ENCODE assay signal across 1 cellular context in the genomic region with DNA sequence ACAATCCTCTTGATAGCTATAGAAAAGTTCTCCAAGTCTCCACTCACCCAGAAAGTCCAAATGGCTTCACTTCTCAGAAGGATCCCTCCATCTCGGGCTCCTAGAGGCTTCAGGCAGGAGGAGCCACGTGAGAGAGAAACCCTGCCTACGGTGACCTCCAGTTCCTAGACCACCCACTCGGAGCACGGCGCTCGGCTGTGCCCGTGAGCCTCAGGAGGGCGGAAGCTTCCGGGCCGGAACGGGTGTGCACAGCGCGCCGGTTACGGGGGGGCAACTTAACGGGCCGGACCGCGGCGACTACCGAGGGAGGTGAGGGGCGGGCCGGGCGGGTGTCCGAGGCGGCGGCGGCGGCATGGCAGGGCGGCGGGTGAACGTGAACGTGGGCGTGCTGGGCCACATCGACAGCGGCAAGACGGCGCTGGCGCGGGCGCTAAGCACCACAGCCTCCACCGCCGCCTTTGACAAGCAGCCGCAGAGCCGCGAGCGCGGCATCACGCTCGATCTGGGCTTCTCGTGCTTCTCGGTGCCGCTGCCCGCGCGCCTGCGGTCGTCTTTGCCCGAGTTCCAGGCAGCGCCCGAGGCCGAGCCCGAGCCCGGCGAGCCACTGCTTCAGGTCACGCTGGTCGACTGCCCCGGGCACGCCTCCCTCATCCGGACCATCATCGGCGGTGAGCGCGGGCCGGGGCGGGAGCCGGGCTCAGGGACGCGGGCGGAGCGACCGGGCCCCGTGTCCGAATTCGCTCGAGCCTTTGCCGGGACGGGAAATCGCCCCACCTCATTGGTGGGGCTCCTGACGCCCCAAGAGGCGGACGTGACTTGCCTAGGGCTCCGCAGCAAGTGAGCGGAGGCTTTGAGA.
A peak's percentile ranks its signal among the peaks of the same experiment; 100 is the strongest.
TF ChIP-seq lines count a peak whose summit lies in the region.

A gene with protein sequence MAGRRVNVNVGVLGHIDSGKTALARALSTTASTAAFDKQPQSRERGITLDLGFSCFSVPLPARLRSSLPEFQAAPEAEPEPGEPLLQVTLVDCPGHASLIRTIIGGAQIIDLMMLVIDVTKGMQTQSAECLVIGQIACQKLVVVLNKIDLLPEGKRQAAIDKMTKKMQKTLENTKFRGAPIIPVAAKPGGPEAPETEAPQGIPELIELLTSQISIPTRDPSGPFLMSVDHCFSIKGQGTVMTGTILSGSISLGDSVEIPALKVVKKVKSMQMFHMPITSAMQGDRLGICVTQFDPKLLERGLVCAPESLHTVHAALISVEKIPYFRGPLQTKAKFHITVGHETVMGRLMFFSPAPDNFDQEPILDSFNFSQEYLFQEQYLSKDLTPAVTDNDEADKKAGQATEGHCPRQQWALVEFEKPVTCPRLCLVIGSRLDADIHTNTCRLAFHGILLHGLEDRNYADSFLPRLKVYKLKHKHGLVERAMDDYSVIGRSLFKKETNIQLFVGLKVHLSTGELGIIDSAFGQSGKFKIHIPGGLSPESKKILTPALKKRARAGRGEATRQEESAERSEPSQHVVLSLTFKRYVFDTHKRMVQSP (plus strand): TSS at position 326 of the 856 bp plus-strand sequence. CDS start 27 bp downstream, at position 353.

TF ChIP-seq in H1, 55 proteins besides CTCF, POLR2A, EP300 and RAD21 (continued from another document):
- TF ChIP-seq, protein P1, sequence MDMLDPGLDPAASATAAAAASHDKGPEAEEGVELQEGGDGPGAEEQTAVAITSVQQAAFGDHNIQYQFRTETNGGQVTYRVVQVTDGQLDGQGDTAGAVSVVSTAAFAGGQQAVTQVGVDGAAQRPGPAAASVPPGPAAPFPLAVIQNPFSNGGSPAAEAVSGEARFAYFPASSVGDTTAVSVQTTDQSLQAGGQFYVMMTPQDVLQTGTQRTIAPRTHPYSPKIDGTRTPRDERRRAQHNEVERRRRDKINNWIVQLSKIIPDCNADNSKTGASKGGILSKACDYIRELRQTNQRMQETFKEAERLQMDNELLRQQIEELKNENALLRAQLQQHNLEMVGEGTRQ (IDR thresholded peaks at IDR 0.05; ENCODE audit: low read length), result no peak
- no peak for TF ChIP-seq TEAD4 (IDR thresholded peaks at IDR 0.05; ENCODE audit: low read depth, low read length)
- no peak for TF ChIP-seq BACH1 (IDR thresholded peaks at IDR 0.05; ENCODE audit: low read length)
- TF ChIP-seq, protein P2, sequence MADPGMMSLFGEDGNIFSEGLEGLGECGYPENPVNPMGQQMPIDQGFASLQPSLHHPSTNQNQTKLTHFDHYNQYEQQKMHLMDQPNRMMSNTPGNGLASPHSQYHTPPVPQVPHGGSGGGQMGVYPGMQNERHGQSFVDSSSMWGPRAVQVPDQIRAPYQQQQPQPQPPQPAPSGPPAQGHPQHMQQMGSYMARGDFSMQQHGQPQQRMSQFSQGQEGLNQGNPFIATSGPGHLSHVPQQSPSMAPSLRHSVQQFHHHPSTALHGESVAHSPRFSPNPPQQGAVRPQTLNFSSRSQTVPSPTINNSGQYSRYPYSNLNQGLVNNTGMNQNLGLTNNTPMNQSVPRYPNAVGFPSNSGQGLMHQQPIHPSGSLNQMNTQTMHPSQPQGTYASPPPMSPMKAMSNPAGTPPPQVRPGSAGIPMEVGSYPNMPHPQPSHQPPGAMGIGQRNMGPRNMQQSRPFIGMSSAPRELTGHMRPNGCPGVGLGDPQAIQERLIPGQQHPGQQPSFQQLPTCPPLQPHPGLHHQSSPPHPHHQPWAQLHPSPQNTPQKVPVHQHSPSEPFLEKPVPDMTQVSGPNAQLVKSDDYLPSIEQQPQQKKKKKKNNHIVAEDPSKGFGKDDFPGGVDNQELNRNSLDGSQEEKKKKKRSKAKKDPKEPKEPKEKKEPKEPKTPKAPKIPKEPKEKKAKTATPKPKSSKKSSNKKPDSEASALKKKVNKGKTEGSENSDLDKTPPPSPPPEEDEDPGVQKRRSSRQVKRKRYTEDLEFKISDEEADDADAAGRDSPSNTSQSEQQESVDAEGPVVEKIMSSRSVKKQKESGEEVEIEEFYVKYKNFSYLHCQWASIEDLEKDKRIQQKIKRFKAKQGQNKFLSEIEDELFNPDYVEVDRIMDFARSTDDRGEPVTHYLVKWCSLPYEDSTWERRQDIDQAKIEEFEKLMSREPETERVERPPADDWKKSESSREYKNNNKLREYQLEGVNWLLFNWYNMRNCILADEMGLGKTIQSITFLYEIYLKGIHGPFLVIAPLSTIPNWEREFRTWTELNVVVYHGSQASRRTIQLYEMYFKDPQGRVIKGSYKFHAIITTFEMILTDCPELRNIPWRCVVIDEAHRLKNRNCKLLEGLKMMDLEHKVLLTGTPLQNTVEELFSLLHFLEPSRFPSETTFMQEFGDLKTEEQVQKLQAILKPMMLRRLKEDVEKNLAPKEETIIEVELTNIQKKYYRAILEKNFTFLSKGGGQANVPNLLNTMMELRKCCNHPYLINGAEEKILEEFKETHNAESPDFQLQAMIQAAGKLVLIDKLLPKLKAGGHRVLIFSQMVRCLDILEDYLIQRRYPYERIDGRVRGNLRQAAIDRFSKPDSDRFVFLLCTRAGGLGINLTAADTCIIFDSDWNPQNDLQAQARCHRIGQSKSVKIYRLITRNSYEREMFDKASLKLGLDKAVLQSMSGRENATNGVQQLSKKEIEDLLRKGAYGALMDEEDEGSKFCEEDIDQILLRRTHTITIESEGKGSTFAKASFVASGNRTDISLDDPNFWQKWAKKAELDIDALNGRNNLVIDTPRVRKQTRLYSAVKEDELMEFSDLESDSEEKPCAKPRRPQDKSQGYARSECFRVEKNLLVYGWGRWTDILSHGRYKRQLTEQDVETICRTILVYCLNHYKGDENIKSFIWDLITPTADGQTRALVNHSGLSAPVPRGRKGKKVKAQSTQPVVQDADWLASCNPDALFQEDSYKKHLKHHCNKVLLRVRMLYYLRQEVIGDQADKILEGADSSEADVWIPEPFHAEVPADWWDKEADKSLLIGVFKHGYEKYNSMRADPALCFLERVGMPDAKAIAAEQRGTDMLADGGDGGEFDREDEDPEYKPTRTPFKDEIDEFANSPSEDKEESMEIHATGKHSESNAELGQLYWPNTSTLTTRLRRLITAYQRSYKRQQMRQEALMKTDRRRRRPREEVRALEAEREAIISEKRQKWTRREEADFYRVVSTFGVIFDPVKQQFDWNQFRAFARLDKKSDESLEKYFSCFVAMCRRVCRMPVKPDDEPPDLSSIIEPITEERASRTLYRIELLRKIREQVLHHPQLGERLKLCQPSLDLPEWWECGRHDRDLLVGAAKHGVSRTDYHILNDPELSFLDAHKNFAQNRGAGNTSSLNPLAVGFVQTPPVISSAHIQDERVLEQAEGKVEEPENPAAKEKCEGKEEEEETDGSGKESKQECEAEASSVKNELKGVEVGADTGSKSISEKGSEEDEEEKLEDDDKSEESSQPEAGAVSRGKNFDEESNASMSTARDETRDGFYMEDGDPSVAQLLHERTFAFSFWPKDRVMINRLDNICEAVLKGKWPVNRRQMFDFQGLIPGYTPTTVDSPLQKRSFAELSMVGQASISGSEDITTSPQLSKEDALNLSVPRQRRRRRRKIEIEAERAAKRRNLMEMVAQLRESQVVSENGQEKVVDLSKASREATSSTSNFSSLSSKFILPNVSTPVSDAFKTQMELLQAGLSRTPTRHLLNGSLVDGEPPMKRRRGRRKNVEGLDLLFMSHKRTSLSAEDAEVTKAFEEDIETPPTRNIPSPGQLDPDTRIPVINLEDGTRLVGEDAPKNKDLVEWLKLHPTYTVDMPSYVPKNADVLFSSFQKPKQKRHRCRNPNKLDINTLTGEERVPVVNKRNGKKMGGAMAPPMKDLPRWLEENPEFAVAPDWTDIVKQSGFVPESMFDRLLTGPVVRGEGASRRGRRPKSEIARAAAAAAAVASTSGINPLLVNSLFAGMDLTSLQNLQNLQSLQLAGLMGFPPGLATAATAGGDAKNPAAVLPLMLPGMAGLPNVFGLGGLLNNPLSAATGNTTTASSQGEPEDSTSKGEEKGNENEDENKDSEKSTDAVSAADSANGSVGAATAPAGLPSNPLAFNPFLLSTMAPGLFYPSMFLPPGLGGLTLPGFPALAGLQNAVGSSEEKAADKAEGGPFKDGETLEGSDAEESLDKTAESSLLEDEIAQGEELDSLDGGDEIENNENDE (IDR thresholded peaks at IDR 0.05; ENCODE audit: insufficient replicate concordance, low read length), result no peak
- TF ChIP-seq, protein P3, sequence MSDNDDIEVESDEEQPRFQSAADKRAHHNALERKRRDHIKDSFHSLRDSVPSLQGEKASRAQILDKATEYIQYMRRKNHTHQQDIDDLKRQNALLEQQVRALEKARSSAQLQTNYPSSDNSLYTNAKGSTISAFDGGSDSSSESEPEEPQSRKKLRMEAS (IDR thresholded peaks at IDR 0.05), result peak; percentile 80
- no peak for TF ChIP-seq RNF2 (IDR thresholded peaks at IDR 0.05; ENCODE audit: borderline replicate concordance, low read depth, low read length, missing control alignments, poor library complexity, severe bottlenecking)
- TF ChIP-seq, protein P4, sequence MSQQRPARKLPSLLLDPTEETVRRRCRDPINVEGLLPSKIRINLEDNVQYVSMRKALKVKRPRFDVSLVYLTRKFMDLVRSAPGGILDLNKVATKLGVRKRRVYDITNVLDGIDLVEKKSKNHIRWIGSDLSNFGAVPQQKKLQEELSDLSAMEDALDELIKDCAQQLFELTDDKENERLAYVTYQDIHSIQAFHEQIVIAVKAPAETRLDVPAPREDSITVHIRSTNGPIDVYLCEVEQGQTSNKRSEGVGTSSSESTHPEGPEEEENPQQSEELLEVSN (IDR thresholded peaks at IDR 0.05), result peak; percentile 48
- no peak for TF ChIP-seq CBX8 (IDR thresholded peaks at IDR 0.05; ENCODE audit: borderline replicate concordance, low read depth, low read length)
- no peak for TF ChIP-seq CHD1 (IDR thresholded peaks at IDR 0.05; ENCODE audit: low read depth, low read length)
- no peak for TF ChIP-seq RXRA (IDR thresholded peaks at IDR 0.05; ENCODE audit: insufficient read depth, low read depth, low read length)
- TF ChIP-seq BRCA1 (IDR thresholded peaks at IDR 0.05; ENCODE audit: low read depth, low read length), result no peak
- TF ChIP-seq TBP (IDR thresholded peaks at IDR 0.05; ENCODE audit: low read depth, low read length), result peak; percentile 79
- TF ChIP-seq SP1 (IDR thresholded peaks at IDR 0.05; ENCODE audit: low read depth, low read length), result peak; percentile 75; the same call in 1 of the 2 replicates
- no peak for TF ChIP-seq NRF1 (IDR thresholded peaks at IDR 0.05; ENCODE audit: low read depth, low read length)
- no peak; the same call in 1 of the 2 replicates for TF ChIP-seq POLR2AphosphoS5 (IDR thresholded peaks at IDR 0.05; ENCODE audit: low read depth, low read length)
- TF ChIP-seq KDM4A (IDR thresholded peaks at IDR 0.05; ENCODE audit: low read depth, low read length, severe bottlenecking), result peak; percentile 93
- TF ChIP-seq GTF2F1 (IDR thresholded peaks at IDR 0.05; ENCODE audit: borderline replicate concordance, low read depth, low read length), result peak; percentile 46; the same call in 1 of the 2 replicates
- no peak for TF ChIP-seq CEBPB (IDR thresholded peaks at IDR 0.05; ENCODE audit: low read depth, low read length)
- 0 out of 2 replicates have a peak, but pooled peaks have one; percentile 36 for TF ChIP-seq SRF (IDR thresholded peaks at IDR 0.05; ENCODE audit: low read depth, low read length)
- TF ChIP-seq KDM1A (IDR thresholded peaks at IDR 0.05; ENCODE audit: borderline replicate concordance, low read length), result no peak
- TF ChIP-seq TCF12 (IDR thresholded peaks at IDR 0.05; ENCODE audit: low read depth, low read length), result no peak
- TF ChIP-seq HDAC2 (IDR thresholded peaks at IDR 0.05; ENCODE audit: borderline replicate concordance in 1 of 2, low read depth in 2 of 2, low read length in 2 of 2), result peak in 1 of 2 experiments; percentile 71; a peak in 2 of 4 replicates
- TF ChIP-seq, protein P5, sequence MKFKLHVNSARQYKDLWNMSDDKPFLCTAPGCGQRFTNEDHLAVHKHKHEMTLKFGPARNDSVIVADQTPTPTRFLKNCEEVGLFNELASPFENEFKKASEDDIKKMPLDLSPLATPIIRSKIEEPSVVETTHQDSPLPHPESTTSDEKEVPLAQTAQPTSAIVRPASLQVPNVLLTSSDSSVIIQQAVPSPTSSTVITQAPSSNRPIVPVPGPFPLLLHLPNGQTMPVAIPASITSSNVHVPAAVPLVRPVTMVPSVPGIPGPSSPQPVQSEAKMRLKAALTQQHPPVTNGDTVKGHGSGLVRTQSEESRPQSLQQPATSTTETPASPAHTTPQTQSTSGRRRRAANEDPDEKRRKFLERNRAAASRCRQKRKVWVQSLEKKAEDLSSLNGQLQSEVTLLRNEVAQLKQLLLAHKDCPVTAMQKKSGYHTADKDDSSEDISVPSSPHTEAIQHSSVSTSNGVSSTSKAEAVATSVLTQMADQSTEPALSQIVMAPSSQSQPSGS (IDR thresholded peaks at IDR 0.05; ENCODE audit: low read length), result no peak
- no peak for TF ChIP-seq BCL11A (IDR thresholded peaks at IDR 0.05; ENCODE audit: low read depth in 2 of 2, low read length in 2 of 2)
- no peak for TF ChIP-seq SUZ12 (IDR thresholded peaks at IDR 0.05; ENCODE audit: low read length)
- no peak for TF ChIP-seq SAP30 (IDR thresholded peaks at IDR 0.05; ENCODE audit: insufficient read depth, insufficient replicate concordance, low read length)
- no peak for TF ChIP-seq EZH2 (IDR thresholded peaks at IDR 0.05; ENCODE audit: low read depth, low read length, severe bottlenecking)
- TF ChIP-seq MAFK (IDR thresholded peaks at IDR 0.05; ENCODE audit: low read depth, low read length), result no peak
- TF ChIP-seq SIRT6 (IDR thresholded peaks at IDR 0.05; ENCODE audit: low read length), result no peak
- no peak for TF ChIP-seq YY1 (IDR thresholded peaks at IDR 0.05; ENCODE audit: low read depth, low read length)
- no peak for TF ChIP-seq CTBP2 (IDR thresholded peaks at IDR 0.05; ENCODE audit: borderline replicate concordance, insufficient read depth, insufficient read length, low read length)
- peak; percentile 63 for TF ChIP-seq EGR1 (IDR thresholded peaks at IDR 0.05; ENCODE audit: borderline replicate concordance, low read depth, low read length)
- TF ChIP-seq CHD2 (IDR thresholded peaks at IDR 0.05; ENCODE audit: low read length), result 0 out of 2 replicates have a peak, but pooled peaks have one; percentile 19
- TF ChIP-seq RFX5 (IDR thresholded peaks at IDR 0.05; ENCODE audit: borderline replicate concordance, low read depth, low read length), result no peak
- peak; percentile 90; the same call in 1 of the 2 replicates for TF ChIP-seq GABPA (IDR thresholded peaks at IDR 0.05; ENCODE audit: borderline replicate concordance, insufficient read depth, low read length)
- no peak for TF ChIP-seq POU5F1 (IDR thresholded peaks at IDR 0.05; ENCODE audit: low read depth, low read length)
- no peak for TF ChIP-seq SP2 (IDR thresholded peaks at IDR 0.05; ENCODE audit: low read length)
- peak; percentile 56 for TF ChIP-seq TAF7 (optimal IDR thresholded peaks at IDR 0.05; ENCODE audit: borderline replicate concordance, low read depth, low read length)
- TF ChIP-seq NANOG (IDR thresholded peaks at IDR 0.05; ENCODE audit: insufficient read depth, low read depth, low read length, poor library complexity, severe bottlenecking), result no peak
- no peak for TF ChIP-seq SP4 (IDR thresholded peaks at IDR 0.05; ENCODE audit: low read length)
- peak; percentile 25 to 43; a peak in 1 of 4 replicates for TF ChIP-seq SIN3A (conservative IDR thresholded peaks at IDR 0.05 in 1 of 2, IDR thresholded peaks at IDR 0.05 in 1 of 2; ENCODE audit: low read depth in 1 of 2, low read length in 2 of 2)
- no peak for TF ChIP-seq JUN (IDR thresholded peaks at IDR 0.05; ENCODE audit: low read depth, low read length)
- TF ChIP-seq KDM5A (IDR thresholded peaks at IDR 0.05; ENCODE audit: low read length), result peak; percentile 32; the same call in 1 of the 2 replicates
- no peak for TF ChIP-seq FOSL1 (IDR thresholded peaks at IDR 0.05; ENCODE audit: insufficient read depth, low read depth, low read length)
TF ChIP-seq in H1: peak in this region for 19.
